20 cellular contexts compared by ENCODE assay signal in the genomic region with DNA sequence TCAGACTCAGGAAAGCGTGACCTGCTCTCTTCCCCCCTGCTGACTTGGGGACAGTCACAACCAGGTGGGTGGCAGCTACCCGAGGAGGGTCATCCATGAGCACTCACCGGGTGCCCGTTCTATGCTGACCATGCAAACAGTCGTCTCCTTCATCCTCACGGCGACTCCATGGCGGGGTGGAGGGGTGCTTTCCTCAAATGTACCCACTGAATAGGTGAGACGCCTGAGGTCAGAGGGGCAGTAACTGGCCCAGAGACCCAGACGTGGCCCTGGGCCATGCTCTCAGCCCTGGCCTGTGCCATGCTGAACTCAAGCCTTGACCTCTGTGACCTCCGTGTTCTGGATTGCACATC. TPM values are rescaled to one million over a fixed set of nuclear protein-coding genes. Genes with fewer than 3 reads are reported as not detected.
DNase-seq lines count a peak whose midpoint lies in the region; FAIRE-seq and TF ChIP-seq lines count a peak whose summit lies in the region.
"Had no signal": no experiment of that assay in that cellular context is flagged by ENCODE, and none has a peak within 500 bp of the region (broad histone marks: within the 10 kb centered on the region; RNA-seq: fewer than 3 reads in every experiment).

No MANE protein-coding gene starts in this region.

- H3K36me3 ChIP-seq in adrenal gland (replicated peaks in 1 of 2), result no peaks in the 10 kb centered on the region
- H3K36me3 ChIP-seq: BLaER1 treated with 17β-estradiol and CSF1 and Interleukin-3, amounts not matched to agents 10 nM and 100 nM; HAP-1 had no signal

- no peaks in the 10 kb centered on the region for H3K4me1 ChIP-seq in adrenal gland (replicated peaks in 1 of 2)
- H3K4me1 ChIP-seq: HAP-1 had no signal

- no peak for TF ChIP-seq POLR2A in GM12892 (IDR thresholded peaks at IDR 0.05; ENCODE audit: low read depth, low read length)
- TF ChIP-seq POLR2A in adrenal gland (IDR thresholded peaks at IDR 0.05), result no peak

- intact Hi-C loops in posterior vena cava (cut with DNase I) (no loop called here), adrenal gland (cut with DNase I) (no loop called here)

- no peak for TF ChIP-seq CTCF in coronary artery (IDR thresholded peaks at IDR 0.05)
- TF ChIP-seq CTCF in adrenal gland (IDR thresholded peaks at IDR 0.05), result no peak

- WGBS in adrenal gland, 4 donors, result 88 to 96% (median 93%) methylated on average over 6 to 11 of the region's 11 CpGs

- H3K27ac ChIP-seq in coronary artery (no peak overlapping the region), adrenal gland (no peak overlapping the region)
- H3K27ac ChIP-seq: BLaER1 treated with 17β-estradiol and CSF1 and Interleukin-3, amounts not matched to agents 10 nM and 100 nM; GM23248; HL-60 had no signal

- H3K9me3 ChIP-seq in adrenal gland (replicated peaks in 1 of 3), result no peaks in the 10 kb centered on the region
- H3K9me3 ChIP-seq: HAP-1 had no signal

- H3K27me3 ChIP-seq in adrenal gland, result no peaks in the 10 kb centered on the region
- H3K27me3 ChIP-seq: BLaER1 treated with 17β-estradiol and CSF1 and Interleukin-3, amounts not matched to agents 10 nM and 100 nM had no signal

- H3K4me3 ChIP-seq in coronary artery (no peak overlapping the region), adrenal gland (no peak overlapping the region)
- H3K4me3 ChIP-seq: BLaER1 treated with 17β-estradiol and CSF1 and Interleukin-3, amounts not matched to agents 10 nM and 100 nM; GM12878; GM23248; HAP-1 had no signal

- DNase-seq in activated T-cell treated with anti-CD3 and anti-CD28 coated beads, Interleukin-2, amount 50 U/mL, for 1 hour, result peak; percentile 12
- DNase-seq in activated T-cell treated with anti-CD3 and anti-CD28 coated beads, Interleukin-2, amount 50 U/mL, for 48 hours, result no peak
- DNase-seq in GM12892 (ENCODE audit: insufficient read length) (peak; percentile 11), coronary artery (ENCODE audit: low spot score) (peak; percentile 72), posterior vena cava (ENCODE audit: low spot score) (peak; percentile 79), adrenal gland (no peak), NCI-H1105 (lab: John Stamatoyannopoulos, UW) (no peak)
- no peak for DNase-seq in activated CD4-positive, CD25-positive, alpha-beta regulatory T cell (lab: John Stamatoyannopoulos, UW)
- DNase-seq: Calu3; CD8-positive, alpha-beta T cell; DMS 273 treated with DMSO at 0.1 percent for 48 hours; DMS53; DND-41; EL; GM23248 had no signal

- no peak for FAIRE-seq in GM12892 (lab: Jason Lieb, UNC)
- FAIRE-seq: GM12878, GM19239 had no signal

RNA-seq across cellular contexts. Expression of a gene that starts 59.2 kb away (rescaled TPM):
- 494 TPM for polyA plus RNA-seq in GM12892 (2012; ENCODE audit: missing spikeins)
- total RNA-seq in posterior vena cava (1,000 to 10,000 TPM; 1,050 to 1,475 TPM), adrenal gland (100 to 1,000 TPM; 145 to 294 (median 193) TPM)
- 100 to 1,000 TPM; 195 to 290 (median 290) TPM for polyA plus RNA-seq in adrenal gland

Comparison
In these comparisons a context has a peak if more than half of its experiments do, and no peak if none do; other contexts are left out.
1. DNase-seq: peak in activated T-cell treated with anti-CD3 and anti-CD28 coated beads, Interleukin-2, amount 50 U/mL, for 1 hour (single experiment), GM12892 (single experiment), coronary artery (single experiment) and posterior vena cava (single experiment); none in activated T-cell treated with anti-CD3 and anti-CD28 coated beads, Interleukin-2, amount 50 U/mL, for 48 hours (0 of 2), adrenal gland (0 of 7), NCI-H1105 (single experiment) and activated CD4-positive, CD25-positive, alpha-beta regulatory T cell (0 of 4).